In the genomic region with DNA sequence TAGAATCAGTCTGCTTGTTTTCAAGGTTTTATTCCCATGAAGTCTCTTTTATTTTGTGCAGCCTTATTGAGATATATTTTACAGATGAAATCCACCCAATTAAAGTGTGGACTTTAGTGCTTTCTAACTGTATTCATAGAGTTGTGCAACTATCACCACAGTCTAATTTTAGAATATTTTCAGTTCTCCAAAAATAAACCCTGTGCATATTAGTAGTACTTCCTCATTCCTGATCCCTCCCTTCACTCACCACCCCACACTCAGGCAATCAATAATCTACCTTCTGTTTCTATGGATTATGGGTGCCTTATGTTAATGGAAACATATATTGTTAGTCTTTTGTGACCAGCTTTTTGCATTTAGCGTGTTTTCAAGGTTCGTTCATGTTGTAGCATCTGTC, we compare ENCODE assay signal across 10 cellular contexts.
A peak's percentile ranks its signal among the peaks of the same experiment; 100 is the strongest.
DNase-seq lines count a peak whose midpoint lies in the region; ATAC-seq and TF ChIP-seq lines count a peak whose summit lies in the region.
"Had no signal": no experiment of that assay in that cellular context is flagged by ENCODE, and none has a peak within 500 bp of the region (broad histone marks: within the 10 kb centered on the region; RNA-seq: fewer than 3 reads in every experiment).

No MANE protein-coding gene starts in this region.

- H3K27me3 Mint-ChIP-seq in activated naive CD4-positive, alpha-beta T cell treated with anti-CD3 and anti-CD28 coated beads, Interleukin-2, amount 10 ng/mL, durations not matched to agents 7 days and 5 days = no peaks in the 10 kb centered on the region
- H3K27me3 Mint-ChIP-seq in endodermal cell (ENCODE audit: insufficient read depth) = no peaks in the 10 kb centered on the region

- CTCF ChIA-PET in OCI-LY7 (lab: Charles Lee; ENCODE audit: unreplicated experiment) = no interaction called here
- CTCF ChIA-PET in activated naive CD4-positive, alpha-beta T cell treated with anti-CD3 and anti-CD28 coated beads, Interleukin-2, amount 10 ng/mL, durations not matched to agents 7 days and 5 days (lab: Charles Lee) = no interaction called here

- no peak overlapping the region for H2AFZ ChIP-seq in OCI-LY7 (ENCODE audit: low read length)

- H3K4me3 ChIP-seq in OCI-LY7 (ENCODE audit: low read depth, low read length, poor library complexity, severe bottlenecking) (no peak overlapping the region), endodermal cell (ENCODE audit: low read length) (no peak overlapping the region)

- no peaks in the 10 kb centered on the region for H3K4me1 Mint-ChIP-seq in activated naive CD4-positive, alpha-beta T cell treated with anti-CD3 and anti-CD28 coated beads, Interleukin-2, amount 10 ng/mL, durations not matched to agents 7 days and 5 days
- H3K4me1 Mint-ChIP-seq in endodermal cell = no peaks in the 10 kb centered on the region

- no peaks in the 10 kb centered on the region for H3K36me3 ChIP-seq in OCI-LY7 (ENCODE audit: insufficient read depth, low read length)
- no peaks in the 10 kb centered on the region for H3K36me3 ChIP-seq in endodermal cell (ENCODE audit: control insufficient read depth, insufficient read depth, low read length)

- H3K27me3 ChIP-seq in endodermal cell (ENCODE audit: control insufficient read depth, insufficient read depth, low read length, poor library complexity, severe bottlenecking) = no peaks in the 10 kb centered on the region

- no peaks in the 10 kb centered on the region for H3K9me2 ChIP-seq in OCI-LY7 (ENCODE audit: insufficient read depth, low read length)

- H3K9me3 Mint-ChIP-seq in activated naive CD4-positive, alpha-beta T cell treated with anti-CD3 and anti-CD28 coated beads, Interleukin-2, amount 10 ng/mL, durations not matched to agents 7 days and 5 days = no peaks in the 10 kb centered on the region
- no peaks in the 10 kb centered on the region for H3K9me3 Mint-ChIP-seq in endodermal cell

- H3K9ac ChIP-seq in endodermal cell (ENCODE audit: extremely low read depth, low read length, poor library complexity, severe bottlenecking) = no peak overlapping the region

- H3K4me1 ChIP-seq in OCI-LY7 (ENCODE audit: insufficient read depth, low read length, poor library complexity, severe bottlenecking) (peaks cover 3% of the 10 kb centered on the region), endodermal cell (ENCODE audit: control insufficient read depth, insufficient read depth, low read length) (no peaks in the 10 kb centered on the region)

- no peaks in the 10 kb centered on the region for H3K79me2 ChIP-seq in OCI-LY7 (ENCODE audit: insufficient read depth, low read depth, low read length)

- TF ChIP-seq CTCF in OCI-LY7 (conservative IDR thresholded peaks at IDR 0.05; ENCODE audit: low read length) (no peak), endodermal cell (conservative IDR thresholded peaks at IDR 0.05) (no peak)

- H3K9me3 ChIP-seq in OCI-LY7 (ENCODE audit: low read length) = no peaks in the 10 kb centered on the region
- no peaks in the 10 kb centered on the region for H3K9me3 ChIP-seq in endodermal cell (ENCODE audit: control insufficient read depth, low read length)

- no peak overlapping the region for H3K4me2 ChIP-seq in OCI-LY7 (ENCODE audit: low read length)

- ATAC-seq in GM19351 (IDR thresholded peaks at IDR 0.05; ENCODE audit: unreplicated experiment) = peak; percentile 82
- peak; percentile 84 for ATAC-seq in HG02981 (IDR thresholded peaks at IDR 0.05; ENCODE audit: unreplicated experiment)

- no TSS peak for BruUV-seq in OCI-LY7 (replicated peaks; lab: Mats Ljungman, UMichigan)

- no peaks in the 10 kb centered on the region for H3K36me3 Mint-ChIP-seq in activated naive CD4-positive, alpha-beta T cell treated with anti-CD3 and anti-CD28 coated beads, Interleukin-2, amount 10 ng/mL, durations not matched to agents 7 days and 5 days
- H3K36me3 Mint-ChIP-seq in endodermal cell (ENCODE audit: low read depth) = no peaks in the 10 kb centered on the region

- no peak overlapping the region for H3K4me3 Mint-ChIP-seq in activated naive CD4-positive, alpha-beta T cell treated with anti-CD3 and anti-CD28 coated beads, Interleukin-2, amount 10 ng/mL, durations not matched to agents 7 days and 5 days
- H3K4me3 Mint-ChIP-seq in endodermal cell = no peak overlapping the region
- H3K4me3 Mint-ChIP-seq: stimulated activated naive CD8-positive, alpha-beta T cell treated with anti-CD3 and anti-CD28 coated beads, Interleukin-15, Interleukin-2, amounts not matched to agents 100 ng/mL and 50 ng/mL, for 24 hours had no signal

- no peaks in the 10 kb centered on the region for H4K20me1 ChIP-seq in OCI-LY7 (ENCODE audit: insufficient read depth, low read length)

- intact Hi-C loops in OCI-LY7 (cut with micrococcal nuclease; ENCODE audit: unreplicated experiment) = no loop called here

- H3K27ac Mint-ChIP-seq in activated naive CD4-positive, alpha-beta T cell treated with anti-CD3 and anti-CD28 coated beads, Interleukin-2, amount 10 ng/mL, durations not matched to agents 7 days and 5 days = no peak overlapping the region
- H3K27ac Mint-ChIP-seq in endodermal cell = no peak overlapping the region
- H3K27ac Mint-ChIP-seq: stimulated activated naive CD8-positive, alpha-beta T cell treated with anti-CD3 and anti-CD28 coated beads, Interleukin-15, Interleukin-2, amounts not matched to agents 100 ng/mL and 50 ng/mL, for 24 hours had no signal

- WGBS in endodermal cell (ENCODE audit: insufficient coverage in 1 of 2, insufficient read length in 1 of 2), 2 experiments = 100% methylated on average over 2 of the region's 2 CpGs; no CpG with 5 or more reads in 1 of the 2 experiments

- H3K27ac ChIP-seq in OCI-LY7 (ENCODE audit: low read depth, low read length, poor library complexity, severe bottlenecking) (no peak overlapping the region), endodermal cell (ENCODE audit: low read depth, low read length) (no peak overlapping the region)

- DNase-seq in OCI-LY7 (ENCODE audit: low spot score) (peak; percentile 24), pons (ENCODE audit: low spot score) (peak; percentile 51), NCI-H187 (lab: John Stamatoyannopoulos, UW) (no peak), NCI-H524 treated with DMSO at 0.1 percent for 48 hours (lab: John Stamatoyannopoulos, UW) (no peak), endodermal cell (no peak)
- DNase-seq in activated naive CD4-positive, alpha-beta T cell treated with anti-CD3 and anti-CD28 coated beads, Interleukin-2, amount 10 ng/mL, durations not matched to agents 7 days and 5 days = no peak
- DNase-seq: NCI-H2081 treated with DMSO at 0.1 percent for 48 hours had no signal

- POLR2A ChIA-PET in OCI-LY7 (lab: Charles Lee) = no interaction called here

Comparison
In these comparisons a context has a peak if more than half of its experiments do, and no peak if none do; other contexts are left out.
1. DNase-seq: peak in OCI-LY7 (single experiment) and pons (single experiment); none in NCI-H187 (0 of 2), NCI-H524 treated with DMSO at 0.1 percent for 48 hours (single experiment), activated naive CD4-positive, alpha-beta T cell treated with anti-CD3 and anti-CD28 coated beads, Interleukin-2, amount 10 ng/mL, durations not matched to agents 7 days and 5 days (single experiment) and endodermal cell (single experiment).